11 cellular contexts compared by ENCODE assay signal in the genomic region with DNA sequence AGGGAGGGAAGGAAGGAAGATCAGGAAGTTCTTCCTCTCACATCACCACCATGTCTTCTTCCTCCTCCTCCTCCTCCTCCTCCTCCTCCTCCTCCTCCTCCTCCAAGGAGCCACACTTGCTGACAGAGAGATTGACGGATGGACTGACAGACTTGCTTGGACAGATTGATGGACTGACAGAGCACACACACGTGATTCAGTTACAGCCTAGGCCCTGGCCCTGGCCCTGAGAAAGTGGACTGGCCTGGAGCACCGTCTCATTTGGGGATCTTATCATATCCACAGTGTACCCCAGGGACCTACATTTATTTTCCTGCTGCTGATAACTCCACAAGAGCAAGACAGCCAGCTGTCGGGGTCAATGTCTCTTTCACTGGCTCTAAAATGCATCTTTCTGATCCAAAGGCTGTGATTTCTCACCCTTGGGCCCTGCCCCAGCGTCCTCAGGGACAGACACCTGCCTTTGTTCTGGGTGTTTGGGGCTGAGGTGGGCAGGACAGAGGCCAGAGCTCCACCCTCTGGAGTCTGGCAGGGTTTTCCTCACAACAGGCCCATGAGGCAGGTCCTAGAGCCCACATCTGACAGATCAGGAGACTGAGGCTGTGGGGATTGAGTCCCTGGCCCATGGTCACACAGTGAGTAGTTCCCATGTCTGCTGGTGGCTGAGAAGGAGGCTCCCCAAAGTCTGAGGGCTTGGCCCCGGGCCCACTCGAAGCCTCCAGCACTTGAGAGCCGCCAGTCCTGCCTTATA. TPM values are rescaled to one million over a fixed set of nuclear protein-coding genes. Genes with fewer than 3 reads are reported as not detected.
A peak's percentile ranks its signal among the peaks of the same experiment; 100 is the strongest.
DNase-seq lines count a peak whose midpoint lies in the region; ATAC-seq and TF ChIP-seq lines count a peak whose summit lies in the region.
"Had no signal": no experiment of that assay in that cellular context is flagged by ENCODE, and none has a peak within 500 bp of the region (broad histone marks: within the 10 kb centered on the region; RNA-seq: fewer than 3 reads in every experiment).

No MANE protein-coding gene starts in this region.

- no peak for TF ChIP-seq EP300 in esophagus muscularis mucosa (IDR thresholded peaks at IDR 0.05)

- DNase-seq in HL-60 (ENCODE audit: low read depth in 1 of 2, low spot score in 1 of 2) (no peak), esophagus muscularis mucosa (ENCODE audit: extremely low spot score) (no peak), osteoblast (ENCODE audit: insufficient read length, low spot score, missing footprints) (peak; percentile 63), left lobe of liver (ENCODE audit: low spot score) (no peak), NCI-H1417 (lab: John Stamatoyannopoulos, UW) (no peak), putamen (ENCODE audit: low spot score) (no peak)
- DNase-seq: activated naive CD4-positive, alpha-beta T cell treated with anti-CD3 and anti-CD28 coated beads for 36 hours; NCI-H187 treated with DMSO at 0.1 percent for 48 hours had no signal

- H3K27ac ChIP-seq in BLaER1 treated with 17β-estradiol and CSF1 and Interleukin-3, amounts not matched to agents 10 nM and 100 nM = peak overlapping the region; percentile 24 to 84 (median 73); a peak in 20 of 22 replicates
- H3K27ac ChIP-seq in HL-60 (replicated peaks) = peak overlapping the region; percentile 44
- H3K27ac ChIP-seq in esophagus muscularis mucosa (replicated peaks in 1 of 4) = peak overlapping the region; percentile 50 to 82 (median 64)
- H3K27ac ChIP-seq in osteoblast (ENCODE audit: low read depth, low read length) = no peak overlapping the region

- TF ChIP-seq POLR2A in esophagus muscularis mucosa (IDR thresholded peaks at IDR 0.05; ENCODE audit: low read depth) = no peak

- H3K4me1 ChIP-seq in BLaER1 treated with 17β-estradiol and CSF1 and Interleukin-3, amounts not matched to agents 10 nM and 100 nM = peaks cover 55 to 93% (median 82%) of the 10 kb centered on the region in 10 experiments
- H3K4me1 ChIP-seq in esophagus muscularis mucosa = peaks cover 16 to 58% (median 45%) of the 10 kb centered on the region in 4 donors
- no peaks in the 10 kb centered on the region for H3K4me1 ChIP-seq in osteoblast (ENCODE audit: insufficient read depth, low read length)

- peaks cover 0 to 28% (median 7%) of the 10 kb centered on the region in 11 experiments; a peak in 13 of 22 replicates for H4K20me1 ChIP-seq in BLaER1 treated with 17β-estradiol and CSF1 and Interleukin-3, amounts not matched to agents 10 nM and 100 nM
- H4K20me1 ChIP-seq in osteoblast (ENCODE audit: insufficient read depth, low read length) = no peaks in the 10 kb centered on the region

- TF ChIP-seq CTCF in HL-60 (IDR thresholded peaks at IDR 0.05; ENCODE audit: insufficient read depth, low read length) (no peak), esophagus muscularis mucosa (IDR thresholded peaks at IDR 0.05) (no peak), osteoblast (IDR thresholded peaks at IDR 0.05; ENCODE audit: extremely low read depth, low read depth, low read length) (no peak)

- peaks cover 0 to 9% (median 0%) of the 10 kb centered on the region in 11 experiments; a peak in 2 of 22 replicates for H3K27me3 ChIP-seq in BLaER1 treated with 17β-estradiol and CSF1 and Interleukin-3, amounts not matched to agents 10 nM and 100 nM
- H3K27me3 ChIP-seq in HL-60 (ENCODE audit: insufficient read depth, poor library complexity, severe bottlenecking) (no peaks in the 10 kb centered on the region), esophagus muscularis mucosa (no peaks in the 10 kb centered on the region), osteoblast (ENCODE audit: insufficient read depth, low read length) (no peaks in the 10 kb centered on the region)

- no peak overlapping the region; a peak in 2 of 20 replicates for H3K4me3 ChIP-seq in BLaER1 treated with 17β-estradiol and CSF1 and Interleukin-3, amounts not matched to agents 10 nM and 100 nM
- H3K4me3 ChIP-seq in HL-60 (replicated peaks; ENCODE audit: insufficient read depth, low read length) (no peak overlapping the region), esophagus muscularis mucosa (no peak overlapping the region), osteoblast (ENCODE audit: insufficient read depth, low read length) (no peak overlapping the region)

- ATAC-seq in left lobe of liver = no peak
- no peak for ATAC-seq in HG03159 (IDR thresholded peaks at IDR 0.05; ENCODE audit: unreplicated experiment)

- H3K4me2 ChIP-seq in BLaER1 treated with 17β-estradiol and CSF1 and Interleukin-3, amounts not matched to agents 10 nM and 100 nM = peak overlapping the region; percentile 37 to 92 (median 83)
- no peak overlapping the region for H3K4me2 ChIP-seq in osteoblast (ENCODE audit: insufficient read depth, low read length)

- WGBS in esophagus muscularis mucosa = 72% methylated on average over 8 of the region's 8 CpGs

- peaks cover 0 to under 1% (median 0%) of the 10 kb centered on the region in 11 experiments; a peak in 1 of 22 replicates for H3K36me3 ChIP-seq in BLaER1 treated with 17β-estradiol and CSF1 and Interleukin-3, amounts not matched to agents 10 nM and 100 nM
- no peaks in the 10 kb centered on the region for H3K36me3 ChIP-seq in esophagus muscularis mucosa
- no peaks in the 10 kb centered on the region for H3K36me3 ChIP-seq in osteoblast (ENCODE audit: insufficient read depth, low read length)

- H3K9me3 ChIP-seq in BLaER1 treated with 17β-estradiol and CSF1 and Interleukin-3, amounts not matched to agents 10 nM and 100 nM (replicated peaks in 1 of 11) = no peaks in the 10 kb centered on the region
- H3K9me3 ChIP-seq in esophagus muscularis mucosa (no peaks in the 10 kb centered on the region), osteoblast (ENCODE audit: low read depth, low read length) (no peaks in the 10 kb centered on the region)

- intact Hi-C loops in esophagus muscularis mucosa (cut with DNase I) = no loop called here

- no peak overlapping the region for H2AFZ ChIP-seq in osteoblast (ENCODE audit: low read length)

- no peaks in the 10 kb centered on the region for H3K79me2 ChIP-seq in osteoblast (ENCODE audit: insufficient read depth, low read length)

- H3K9ac ChIP-seq in BLaER1 treated with 17β-estradiol and CSF1 and Interleukin-3, amounts not matched to agents 10 nM and 100 nM = peak overlapping the region; percentile 34 to 77 (median 57); a peak in 19 of 22 replicates

RNA-seq across cellular contexts. Expression of gene P2RX1, which starts 2.3 kb away (rescaled TPM):
- total RNA-seq in esophagus muscularis mucosa (10 to 100 TPM in 2 of 4 donors, 1 to 10 TPM in 2; 3.7 to 26.0 (median 10.2) TPM), osteoblast (under 0.01 TPM in 1 of 2 replicates, not detected in the other), left lobe of liver (0.13 TPM)
- total RNA-seq: H4 had no signal

RNA-seq across cellular contexts. Expression of gene CAMKK1, which starts 25.7 kb away (rescaled TPM):
- total RNA-seq in esophagus muscularis mucosa = 1 to 10 TPM; 2.9 to 8.8 (median 4.4) TPM
- total RNA-seq in osteoblast = 8.7 and 9.1 TPM in 2 replicates
- 0.35 TPM for total RNA-seq in left lobe of liver

RNA-seq across cellular contexts. Expression of gene ATP2A3, which starts 45.7 kb away (rescaled TPM):
- 10 to 100 TPM; 17.9 to 35.4 (median 24.8) TPM for total RNA-seq in esophagus muscularis mucosa
- total RNA-seq in osteoblast = 1.4 and 1.8 TPM in 2 replicates
- total RNA-seq in left lobe of liver = 3.9 TPM
